7 cellular contexts compared by ENCODE assay signal in genomic region chr3:66825421-66825820, GRCh38.
"Had no signal": no experiment of that assay in that cellular context is flagged by ENCODE, and none has a peak within 500 bp of the region (broad histone marks: within the 10 kb centered on the region; RNA-seq: fewer than 3 reads in every experiment).

No MANE protein-coding gene starts in this region.

- H3K27ac Mint-ChIP-seq: GM23338, H9, IgD-negative memory B cell had no signal

- FAIRE-seq: H1, H54, HTR-8/SVneo had no signal

- ATAC-seq: GM23338 had no signal

- DNase-seq: H9, HCEC 1CT had no signal

- H3K4me1 Mint-ChIP-seq: IgD-negative memory B cell had no signal

- H3K9me3 Mint-ChIP-seq: GM23338, H9, IgD-negative memory B cell had no signal

- H3K4me3 Mint-ChIP-seq: GM23338, H9, IgD-negative memory B cell had no signal

- H3K4me3 ChIP-seq: GM23338 had no signal
